Comparison of ENCODE assay signal across 32 cellular contexts in the genomic region with DNA sequence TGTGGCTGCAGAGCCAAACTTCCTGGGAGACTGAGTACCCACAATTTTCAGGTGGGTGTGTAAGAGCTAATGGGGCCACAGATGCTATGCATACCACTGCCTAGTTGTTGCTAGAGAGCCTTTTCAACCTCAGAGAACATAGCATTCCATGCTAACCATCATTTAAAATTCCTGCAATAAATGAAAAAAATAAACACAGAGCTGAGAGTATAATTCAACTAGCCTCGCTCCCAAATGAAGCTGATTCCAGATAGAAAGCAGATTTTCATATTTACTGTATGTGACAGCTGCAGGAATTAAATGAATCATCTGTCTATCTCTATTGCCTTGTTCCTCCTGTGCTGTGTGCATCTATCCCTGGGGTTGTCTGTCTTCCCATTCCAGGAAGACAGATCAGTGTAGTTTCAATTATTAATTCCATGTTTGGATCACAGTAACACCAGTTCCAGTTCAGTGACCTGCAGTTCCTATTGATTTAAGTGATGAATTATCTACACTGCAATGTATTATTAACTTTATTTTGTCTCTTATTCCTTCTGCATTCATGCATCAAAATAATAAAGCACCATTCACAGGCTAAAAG.
DNase-seq lines count a peak whose midpoint lies in the region; ATAC-seq, FAIRE-seq and TF ChIP-seq lines count a peak whose summit lies in the region.
"Had no signal": no experiment of that assay in that cellular context is flagged by ENCODE, and none has a peak within 500 bp of the region (broad histone marks: within the 10 kb centered on the region; RNA-seq: fewer than 3 reads in every experiment).

No MANE protein-coding gene starts in this region.

- H3K4me1 ChIP-seq in astrocyte (ENCODE audit: insufficient read depth, low read length), result peaks cover 4% of the 10 kb centered on the region
- H3K4me1 ChIP-seq: Peyer's patch, SJCRH30, spleen had no signal

- no peaks in the 10 kb centered on the region for H3K27me3 ChIP-seq in astrocyte (ENCODE audit: insufficient read depth, low read length)
- H3K27me3 ChIP-seq: Peyer's patch, SJCRH30 had no signal

- peak; percentile 51 for DNase-seq in AG09309 (ENCODE audit: low read depth)
- peak; percentile 11 for DNase-seq in HFFc6
- peak; percentile 89 for DNase-seq in astrocyte (ENCODE audit: low read depth)
- peak; percentile 3 for DNase-seq in iris pigment epithelial cell (ENCODE audit: low read depth)
- no peak for DNase-seq in superior temporal gyrus (ENCODE audit: extremely low spot score)
- DNase-seq in effector CD4-positive, alpha-beta T cell, result no peak
- no peak for DNase-seq in HuH-7 (ENCODE audit: low spot score)
- DNase-seq: activated CD4-positive, alpha-beta T cell treated with anti-CD3 and anti-CD28 coated beads for 1 hour; activated effector memory CD4-positive, alpha-beta T cell treated with anti-CD3 and anti-CD28 coated beads, Interleukin-2, amount 50 U/mL, for 16 hours; activated naive CD8-positive, alpha-beta T cell treated with anti-CD3 and anti-CD28 coated beads, Interleukin-2, amount 50 U/mL, for 24 hours; DMS 273 treated with DMSO at 0.1 percent for 48 hours; esophagus squamous epithelium; glutamatergic neuron; left cardiac atrium; mammary epithelial cell; NCI-H1436 treated with DMSO at 0.1 percent for 48 hours; NCI-H526 treated with DMSO at 0.1 percent for 48 hours; nucleus accumbens; Peyer's patch; retina; SJCRH30; spleen; stimulated activated CD4-positive, alpha-beta T cell treated with anti-CD3 and anti-CD28 coated beads, Interleukin-2, amount 100 ng/mL, for 48 hours; substantia nigra had no signal

- peaks cover 10% of the 10 kb centered on the region for H3K27me3 Mint-ChIP-seq in HFFc6 (ENCODE audit: insufficient read depth)
- H3K27me3 Mint-ChIP-seq in astrocyte (ENCODE audit: low read depth, unreplicated experiment), result peaks cover 5% of the 10 kb centered on the region

- no peaks in the 10 kb centered on the region for H4K20me1 ChIP-seq in astrocyte (ENCODE audit: insufficient read depth, low read length)

- H3K27ac ChIP-seq in astrocyte (ENCODE audit: low read depth, low read length), result no peak overlapping the region
- H3K27ac ChIP-seq: coronary artery, esophagus squamous epithelium, KMS-11, Peyer's patch, SJCRH30, spleen had no signal

- H3K4me3 Mint-ChIP-seq in HFFc6, result no peak overlapping the region
- no peak overlapping the region for H3K4me3 Mint-ChIP-seq in astrocyte (ENCODE audit: unreplicated experiment)
- H3K4me3 Mint-ChIP-seq: activated naive CD8-positive, alpha-beta T cell treated with anti-CD3 and anti-CD28 coated beads, Interleukin-2, amount 50 U/mL, for 24 hours; stimulated activated effector memory CD8-positive, alpha-beta T cell treated with anti-CD3 and anti-CD28 coated beads, Interleukin-12 subunit alpha, Interleukin-12 subunit beta, amount 100 ng/mL, for 72 hours; T-helper 1 cell treated with Interleukin-12 subunit alpha and Interleukin-12 subunit beta and Interleukin-4 antibody, amounts not matched to agents 30 μg/mL and 1 μg/mL, for 36 hours had no signal

- H2AFZ ChIP-seq in astrocyte (ENCODE audit: low read depth, low read length), result no peak overlapping the region

- TF ChIP-seq CTCF in AG09309 (IDR thresholded peaks at IDR 0.05; ENCODE audit: control insufficient read depth, insufficient read depth, low read depth, low read length, missing control alignments) (no peak), HFFc6 (IDR thresholded peaks at IDR 0.05) (no peak), astrocyte (IDR thresholded peaks at IDR 0.05; ENCODE audit: insufficient read depth, low read depth, low read length) (no peak)

- H3K4me3 ChIP-seq in AG09309 (ENCODE audit: control insufficient read depth, low read depth, low read length), result no peak overlapping the region
- no peak overlapping the region for H3K4me3 ChIP-seq in astrocyte (ENCODE audit: insufficient read depth, low read depth, low read length)
- H3K4me3 ChIP-seq: coronary artery, esophagus squamous epithelium, Peyer's patch, SJCRH30, spleen had no signal

- H3K27ac Mint-ChIP-seq in HFFc6 (no peak overlapping the region), astrocyte (ENCODE audit: unreplicated experiment) (no peak overlapping the region)
- H3K27ac Mint-ChIP-seq: activated naive CD8-positive, alpha-beta T cell treated with anti-CD3 and anti-CD28 coated beads, Interleukin-2, amount 50 U/mL, for 24 hours; stimulated activated effector memory CD8-positive, alpha-beta T cell treated with anti-CD3 and anti-CD28 coated beads, Interleukin-12 subunit alpha, Interleukin-12 subunit beta, amount 100 ng/mL, for 72 hours; T-helper 1 cell treated with Interleukin-12 subunit alpha and Interleukin-12 subunit beta and Interleukin-4 antibody, amounts not matched to agents 30 μg/mL and 1 μg/mL, for 36 hours had no signal

- FAIRE-seq in astrocyte (lab: Jason Lieb, UNC), result no peak
- FAIRE-seq: GM18507, H1, urothelium cell line had no signal

- H3K36me3 Mint-ChIP-seq in HFFc6 (ENCODE audit: low read depth) (no peaks in the 10 kb centered on the region), astrocyte (ENCODE audit: low read depth, unreplicated experiment) (peaks cover 4% of the 10 kb centered on the region)
- H3K36me3 Mint-ChIP-seq: stimulated activated effector memory CD8-positive, alpha-beta T cell treated with anti-CD3 and anti-CD28 coated beads, Interleukin-12 subunit alpha, Interleukin-12 subunit beta, amount 100 ng/mL, for 72 hours had no signal

- ATAC-seq in HG03457 (IDR thresholded peaks at IDR 0.05; ENCODE audit: unreplicated experiment), result no peak
- ATAC-seq: activated naive CD8-positive, alpha-beta T cell treated with anti-CD3 and anti-CD28 coated beads, Interleukin-2, amount 50 U/mL, for 24 hours; left cardiac atrium; stimulated activated effector memory CD8-positive, alpha-beta T cell treated with anti-CD3 and anti-CD28 coated beads, Interleukin-12 subunit alpha, Interleukin-12 subunit beta, amount 100 ng/mL, for 72 hours had no signal

- peaks cover 28% of the 10 kb centered on the region for H3K4me1 Mint-ChIP-seq in HFFc6 (ENCODE audit: low read depth)
- peaks cover 21% of the 10 kb centered on the region for H3K4me1 Mint-ChIP-seq in astrocyte (ENCODE audit: low read depth, unreplicated experiment)
- H3K4me1 Mint-ChIP-seq: activated naive CD8-positive, alpha-beta T cell treated with anti-CD3 and anti-CD28 coated beads, Interleukin-2, amount 50 U/mL, for 24 hours; stimulated activated effector memory CD8-positive, alpha-beta T cell treated with anti-CD3 and anti-CD28 coated beads, Interleukin-12 subunit alpha, Interleukin-12 subunit beta, amount 100 ng/mL, for 72 hours had no signal

- H3K9ac ChIP-seq in astrocyte (ENCODE audit: low read length), result no peak overlapping the region
- H3K9ac ChIP-seq: KMS-11 had no signal

- no peaks in the 10 kb centered on the region for H3K9me3 ChIP-seq in astrocyte (ENCODE audit: insufficient read depth, low read depth, low read length)
- H3K9me3 ChIP-seq: esophagus squamous epithelium, Peyer's patch, SJCRH30, spleen had no signal

- H3K9me3 Mint-ChIP-seq in HFFc6 (no peaks in the 10 kb centered on the region), astrocyte (ENCODE audit: unreplicated experiment) (no peaks in the 10 kb centered on the region)
- H3K9me3 Mint-ChIP-seq: activated naive CD8-positive, alpha-beta T cell treated with anti-CD3 and anti-CD28 coated beads, Interleukin-2, amount 50 U/mL, for 24 hours; stimulated activated effector memory CD8-positive, alpha-beta T cell treated with anti-CD3 and anti-CD28 coated beads, Interleukin-12 subunit alpha, Interleukin-12 subunit beta, amount 100 ng/mL, for 72 hours; T-helper 1 cell treated with Interleukin-12 subunit alpha and Interleukin-12 subunit beta and Interleukin-4 antibody, amounts not matched to agents 30 μg/mL and 1 μg/mL, for 36 hours had no signal

- peak overlapping the region; percentile 8 for H3K4me2 ChIP-seq in astrocyte (ENCODE audit: low read length)
- H3K4me2 ChIP-seq: KMS-11 had no signal

- H3K36me3 ChIP-seq in astrocyte (ENCODE audit: insufficient read depth, low read length), result no peaks in the 10 kb centered on the region
- H3K36me3 ChIP-seq: esophagus squamous epithelium, Peyer's patch, SJCRH30, spleen had no signal

- H3K79me2 ChIP-seq in astrocyte (ENCODE audit: insufficient read depth, low read length), result no peaks in the 10 kb centered on the region

Comparison
In these comparisons a context has a peak if more than half of its experiments do, and no peak if none do; other contexts are left out.
1. DNase-seq: peak in AG09309 (single experiment), HFFc6 (single experiment), astrocyte (single experiment) and iris pigment epithelial cell (single experiment); none in superior temporal gyrus (single experiment), effector CD4-positive, alpha-beta T cell (single experiment) and HuH-7 (single experiment).